8 cellular contexts compared by ENCODE assay signal in the genomic region with DNA sequence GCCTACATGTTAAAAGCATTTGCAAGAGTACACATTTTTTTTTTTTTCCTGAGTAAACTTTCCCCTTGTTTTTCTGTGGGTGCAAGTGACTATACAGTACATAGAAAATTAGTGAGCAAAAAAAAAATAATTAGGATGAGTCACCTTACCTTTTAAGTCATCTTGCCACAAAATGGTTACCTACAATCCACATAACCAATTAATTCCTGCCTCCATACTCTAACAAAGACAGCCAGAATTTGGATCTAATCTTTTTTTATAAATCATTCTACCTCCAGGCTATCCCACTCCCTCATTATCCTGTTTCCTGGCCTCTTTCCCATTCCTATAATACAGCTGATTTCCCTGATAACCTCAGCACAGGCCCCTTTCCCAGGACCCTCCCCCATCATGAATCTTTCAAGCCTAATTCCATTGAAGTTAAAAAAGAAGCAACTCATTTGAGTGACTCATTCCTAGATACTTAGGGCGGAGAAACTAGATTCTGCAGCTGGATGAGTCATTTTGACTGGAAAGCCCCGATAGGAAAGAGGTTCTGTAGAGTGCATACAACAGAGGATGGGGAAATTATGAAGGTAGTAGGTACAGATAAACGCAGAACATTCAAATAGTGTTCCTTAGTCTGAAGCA.
DNase-seq lines count a peak whose midpoint lies in the region; ATAC-seq and TF ChIP-seq lines count a peak whose summit lies in the region.

No MANE protein-coding gene starts in this region.

- ATAC-seq in GM19438 (IDR thresholded peaks at IDR 0.05; ENCODE audit: low read depth, unreplicated experiment) (peak; percentile 42), HG03342 (IDR thresholded peaks at IDR 0.05; ENCODE audit: unreplicated experiment) (peak; percentile 73)

- peaks cover 13% of the 10 kb centered on the region for H3K9me3 Mint-ChIP-seq in activated CD4-positive, alpha-beta T cell treated with anti-CD3 and anti-CD28 coated beads, Interleukin-2, amount 10 ng/mL, durations not matched to agents 24 days and 14 days

- H3K27ac Mint-ChIP-seq in activated CD4-positive, alpha-beta T cell treated with anti-CD3 and anti-CD28 coated beads, Interleukin-2, amount 10 ng/mL, durations not matched to agents 24 days and 14 days, result peak overlapping the region; percentile 95

- H3K4me1 Mint-ChIP-seq in activated CD4-positive, alpha-beta T cell treated with anti-CD3 and anti-CD28 coated beads, Interleukin-2, amount 10 ng/mL, durations not matched to agents 24 days and 14 days, result peaks cover 44% of the 10 kb centered on the region

- H3K4me3 ChIP-seq in foreskin fibroblast (ENCODE audit: low read depth in 1 of 2, low read length in 2 of 2), result no peak overlapping the region

- peak overlapping the region; percentile 60 for H3K4me3 Mint-ChIP-seq in activated CD4-positive, alpha-beta T cell treated with anti-CD3 and anti-CD28 coated beads, Interleukin-2, amount 10 ng/mL, durations not matched to agents 24 days and 14 days

- DNase-seq in DMS53 treated with DMSO at 0.1 percent for 48 hours (lab: John Stamatoyannopoulos, UW; ENCODE audit: unreplicated experiment) (peak; percentile 48), foreskin fibroblast (peak; percentile 84 to 91), mucosa of gallbladder (ENCODE audit: low spot score) (no peak), DMS153 treated with DMSO at 0.1 percent for 48 hours (lab: John Stamatoyannopoulos, UW; ENCODE audit: unreplicated experiment) (no peak)
- DNase-seq in activated CD4-positive, alpha-beta T cell treated with anti-CD3 and anti-CD28 coated beads, Interleukin-2, amount 10 ng/mL, durations not matched to agents 24 days and 14 days, result peak; percentile 83
- DNase-seq in stimulated activated CD4-positive, alpha-beta T cell treated with anti-CD3 and anti-CD28 coated beads, Interleukin-2, amount 100 ng/mL, for 24 hours, result peak; percentile 37 to 56

- intact Hi-C loops in activated CD4-positive, alpha-beta T cell treated with anti-CD3 and anti-CD28 coated beads, Interleukin-2, amount 10 ng/mL, durations not matched to agents 24 days and 14 days (cut with micrococcal nuclease), result loop anchor here (1.0 to 10.0 kb wide), 10 partner anchors 21 to 647 kb away; partner anchors contain the start of genes MMAA, SMAD1 and ZNF827

- TF ChIP-seq CTCF in foreskin fibroblast (IDR thresholded peaks at IDR 0.05; ENCODE audit: low read depth, low read length), result no peak

- peaks cover 60% of the 10 kb centered on the region for H3K36me3 Mint-ChIP-seq in activated CD4-positive, alpha-beta T cell treated with anti-CD3 and anti-CD28 coated beads, Interleukin-2, amount 10 ng/mL, durations not matched to agents 24 days and 14 days (ENCODE audit: low read depth)

- H3K27me3 Mint-ChIP-seq in activated CD4-positive, alpha-beta T cell treated with anti-CD3 and anti-CD28 coated beads, Interleukin-2, amount 10 ng/mL, durations not matched to agents 24 days and 14 days, result no peaks in the 10 kb centered on the region

Comparison
In these comparisons a context has a peak if more than half of its experiments do, and no peak if none do; other contexts are left out.
1. DNase-seq: peak in DMS53 treated with DMSO at 0.1 percent for 48 hours (single experiment), activated CD4-positive, alpha-beta T cell treated with anti-CD3 and anti-CD28 coated beads, Interleukin-2, amount 10 ng/mL, durations not matched to agents 24 days and 14 days (single experiment), foreskin fibroblast (2 of 2) and stimulated activated CD4-positive, alpha-beta T cell treated with anti-CD3 and anti-CD28 coated beads, Interleukin-2, amount 100 ng/mL, for 24 hours (2 of 2); none in mucosa of gallbladder (single experiment) and DMS153 treated with DMSO at 0.1 percent for 48 hours (single experiment).